ENCODE assay signal across 1 cellular context in genomic region chr3:156908398-156908797, GRCh38.
TF ChIP-seq lines count a peak whose summit lies in the region.

No MANE protein-coding gene starts in this region.

TF ChIP-seq in HepG2, 621 proteins besides CTCF, POLR2A, EP300 and RAD21 (continued from another document):
- no peak for TF ChIP-seq ZNF644 (CRISPR knock-in tag; IDR thresholded peaks at IDR 0.05; ENCODE audit: low read depth)
- TF ChIP-seq HNRNPUL1 (IDR thresholded peaks at IDR 0.05; ENCODE audit: low read depth, low read length): no peak
- no peak for TF ChIP-seq POGK (CRISPR knock-in tag; conservative IDR thresholded peaks at IDR 0.05)
- no peak for TF ChIP-seq ZNF224 (CRISPR knock-in tag; IDR thresholded peaks at IDR 0.05)
- no peak for TF ChIP-seq TMF1 (CRISPR knock-in tag; IDR thresholded peaks at IDR 0.05; ENCODE audit: low read depth)
- no peak for TF ChIP-seq DNMT1 (CRISPR knock-in tag; IDR thresholded peaks at IDR 0.05)
- TF ChIP-seq ZNF781 (CRISPR knock-in tag; IDR thresholded peaks at IDR 0.05; ENCODE audit: borderline replicate concordance, not compliant biosample characterization): no peak
- no peak for TF ChIP-seq SMC3 (IDR thresholded peaks at IDR 0.05; ENCODE audit: low read length)
- no peak for TF ChIP-seq TAF1 (CRISPR knock-in tag; IDR thresholded peaks at IDR 0.05)
- no peak for TF ChIP-seq YEATS4 (CRISPR knock-in tag; IDR thresholded peaks at IDR 0.05; ENCODE audit: borderline replicate concordance)
- no peak for TF ChIP-seq DDIT3 (CRISPR knock-in tag; IDR thresholded peaks at IDR 0.05)
- no peak for TF ChIP-seq ZNF770 (CRISPR knock-in tag; IDR thresholded peaks at IDR 0.05)
TF ChIP-seq in HepG2: peak in this region for 0.
